13 cellular contexts compared by ENCODE assay signal in genomic region chr9:122001491-122002201, GRCh38.
DNase-seq lines count a peak whose midpoint lies in the region; ATAC-seq and TF ChIP-seq lines count a peak whose summit lies in the region.
"Had no signal": no experiment of that assay in that cellular context is flagged by ENCODE, and none has a peak within 500 bp of the region (broad histone marks: within the 10 kb centered on the region; RNA-seq: fewer than 3 reads in every experiment).

No MANE protein-coding gene starts in this region.

- no peaks in the 10 kb centered on the region for H4K20me1 ChIP-seq in GM23338 (replicated peaks; ENCODE audit: insufficient read depth)

- no peak overlapping the region for H3K27ac Mint-ChIP-seq in GM23338

- 51 to 61% methylated on average over 9 of the region's 9 CpGs for WGBS in heart right ventricle, 2 donors

- no peak overlapping the region for H2AFZ ChIP-seq in GM23338

- POLR2A ChIA-PET in Panc1 (lab: Charles Lee): no interaction called here

- CTCF ChIA-PET in Panc1 (lab: Charles Lee): no interaction called here

- H3K9me3 Mint-ChIP-seq in GM23338: no peaks in the 10 kb centered on the region; the same call in 2 of the 3 replicates

- no peaks in the 10 kb centered on the region for H3K9me3 ChIP-seq in Panc1 (ENCODE audit: control insufficient read depth, insufficient read depth, low read depth, low read length)
- no peaks in the 10 kb centered on the region for H3K9me3 ChIP-seq in heart right ventricle
- no peaks in the 10 kb centered on the region for H3K9me3 ChIP-seq in BE2C
- H3K9me3 ChIP-seq: adrenal gland, testis had no signal

- H3K4me1 Mint-ChIP-seq in GM23338: peaks cover 12% of the 10 kb centered on the region

- peaks cover 18% of the 10 kb centered on the region for H3K27me3 Mint-ChIP-seq in GM23338 (ENCODE audit: insufficient read depth, low read depth, poor library complexity)

- no peak overlapping the region for H3K4me3 Mint-ChIP-seq in GM23338

- 0 out of 2 replicates have a peak, but pooled peaks cover 3% of the 10 kb centered on the region for H3F3A ChIP-seq in GM23338 (replicated peaks; ENCODE audit: low read depth)

- no peaks in the 10 kb centered on the region for H3K36me3 Mint-ChIP-seq in GM23338 (ENCODE audit: low read depth)

- in situ Hi-C loops in Panc1 (cut with HindIII; ENCODE audit: low pct_unique_long_range_greater_than_20kb, low sequenced_read_pairs): no loop called here

- no TSS peak for BruUV-seq in Panc1 (replicated peaks; lab: Mats Ljungman, UMichigan)

- ATAC-seq in GM23338 (peak; percentile 79), Panc1 (peak; percentile 31), heart right ventricle (peak; percentile 74 to 96 (median 82)), sciatic nerve (peak; percentile 51), HG03097 (IDR thresholded peaks at IDR 0.05; ENCODE audit: low FRiP score, unreplicated experiment) (no peak), GM19467 (IDR thresholded peaks at IDR 0.05; ENCODE audit: unreplicated experiment) (no peak)

- peak; percentile 19 for DNase-seq in GM23338 (ENCODE audit: low spot score)
- DNase-seq in Panc1 (ENCODE audit: low read depth, low spot score): no peak
- DNase-seq in heart right ventricle: peak; percentile 23 to 42
- no peak for DNase-seq in sciatic nerve (ENCODE audit: low spot score)
- no peak for DNase-seq in BE2C
- DNase-seq: activated T-cell treated with anti-CD3 and anti-CD28 coated beads for 4 hours, NCI-H1694 treated with DMSO at 0.1 percent for 48 hours, WERI-Rb-1 had no signal

- H3K27ac ChIP-seq in GM23338 (ENCODE audit: low read depth) (0 out of 2 replicates have a peak overlapping the region, but pooled peaks have one; percentile 57), Panc1 (ENCODE audit: low read length) (no peak overlapping the region), heart right ventricle (peak overlapping the region; percentile 24 to 80 (median 70))
- H3K27ac ChIP-seq: KMS-11, testis, WERI-Rb-1 had no signal

- H3K9me2 ChIP-seq in GM23338 (ENCODE audit: insufficient read depth): no peaks in the 10 kb centered on the region

- TF ChIP-seq CTCF in GM23338 (conservative IDR thresholded peaks at IDR 0.05; ENCODE audit: low read depth in 2 of 2) (no peak), Panc1 (IDR thresholded peaks at IDR 0.05) (no peak), heart right ventricle (IDR thresholded peaks at IDR 0.05) (no peak), BE2C (IDR thresholded peaks at IDR 0.05; ENCODE audit: low read depth, low read length) (no peak)

- H3K36me3 ChIP-seq in GM23338 (ENCODE audit: insufficient read depth): no peaks in the 10 kb centered on the region
- H3K36me3 ChIP-seq in Panc1 (ENCODE audit: control insufficient read depth, insufficient read depth, low read length): no peaks in the 10 kb centered on the region
- no peaks in the 10 kb centered on the region for H3K36me3 ChIP-seq in heart right ventricle
- H3K36me3 ChIP-seq in BE2C: no peaks in the 10 kb centered on the region; the same call in 1 of the 2 replicates
- H3K36me3 ChIP-seq: adrenal gland, WERI-Rb-1 had no signal

- intact Hi-C loops in Panc1 (cut with micrococcal nuclease; ENCODE audit: unreplicated experiment): no loop called here
- intact Hi-C loops in heart right ventricle (cut with DNase I): no loop called here
- intact Hi-C loops in sciatic nerve (cut with DNase I): no loop called here

- H3K4me1 ChIP-seq in GM23338 (ENCODE audit: insufficient read depth) (peaks cover 11% of the 10 kb centered on the region), Panc1 (ENCODE audit: control insufficient read depth, insufficient read depth, low read length) (no peaks in the 10 kb centered on the region; the same call in 1 of the 2 replicates), heart right ventricle (peaks cover 4 to 34% (median 19%) of the 10 kb centered on the region in 9 donors), BE2C (no peaks in the 10 kb centered on the region)

- no peaks in the 10 kb centered on the region for H3K27me3 ChIP-seq in GM23338 (ENCODE audit: insufficient read depth)
- no peaks in the 10 kb centered on the region for H3K27me3 ChIP-seq in Panc1 (ENCODE audit: control insufficient read depth, insufficient read depth, low read length)
- H3K27me3 ChIP-seq in heart right ventricle: no peaks in the 10 kb centered on the region
- H3K27me3 ChIP-seq in BE2C: no peaks in the 10 kb centered on the region
- H3K27me3 ChIP-seq: adrenal gland, testis had no signal

- peak overlapping the region; percentile 51; the same call in 1 of the 2 replicates for H3K4me2 ChIP-seq in GM23338
- H3K4me2 ChIP-seq: KMS-11 had no signal

- H3K4me3 ChIP-seq in GM23338: no peak overlapping the region
- H3K4me3 ChIP-seq in Panc1 (ENCODE audit: low read depth in 2 of 2, low read length in 2 of 2): no peak overlapping the region
- no peak overlapping the region for H3K4me3 ChIP-seq in heart right ventricle
- H3K4me3 ChIP-seq in BE2C (ENCODE audit: low read depth, low read length): no peak overlapping the region
- H3K4me3 ChIP-seq: adrenal gland, testis had no signal

- H3K79me2 ChIP-seq in GM23338 (replicated peaks; ENCODE audit: insufficient read depth): no peaks in the 10 kb centered on the region

TF ChIP-seq in GM23338, 12 proteins besides CTCF, POLR2A, EP300 and RAD21:
- TF ChIP-seq ZNF462 (CRISPR knock-in tag; IDR thresholded peaks at IDR 0.05): no peak

Comparison
In these comparisons a context has a peak if more than half of its experiments do, and no peak if none do; other contexts are left out.
1. ATAC-seq: peak in GM23338 (single experiment), Panc1 (single experiment), heart right ventricle (8 of 8) and sciatic nerve (single experiment); none in HG03097 (single experiment) and GM19467 (single experiment).
2. DNase-seq: peak in GM23338 (single experiment) and heart right ventricle (2 of 2); none in Panc1 (single experiment), sciatic nerve (single experiment) and BE2C (single experiment).